Comparison of ENCODE assay signal across 1 cellular context in genomic region chr19:6126335-6126974, GRCh38.
A peak's percentile ranks its signal among the peaks of the same experiment; 100 is the strongest.
TF ChIP-seq lines count a peak whose summit lies in the region.

No MANE protein-coding gene starts in this region.

TF ChIP-seq in K562, 482 proteins besides CTCF, POLR2A, EP300 and RAD21 (continued from another document and continues in another):
- no peak for TF ChIP-seq MYNN (IDR thresholded peaks at IDR 0.05)
- TF ChIP-seq MYNN (CRISPR knock-in tag; IDR thresholded peaks at IDR 0.05): no peak
- no peak for TF ChIP-seq PHF8 (IDR thresholded peaks at IDR 0.05; ENCODE audit: borderline replicate concordance, low read length)
- TF ChIP-seq ZNF347 (CRISPR knock-in tag; IDR thresholded peaks at IDR 0.05; ENCODE audit: low read depth): no peak
- no peak; the same call in 1 of the 2 replicates for TF ChIP-seq BCOR (IDR thresholded peaks at IDR 0.05)
- no peak for TF ChIP-seq SRSF7 (optimal IDR thresholded peaks at IDR 0.05; ENCODE audit: low read depth, low read length)
- TF ChIP-seq ZNF551 (CRISPR knock-in tag; IDR thresholded peaks at IDR 0.05): no peak
- no peak for TF ChIP-seq PURB (CRISPR knock-in tag; IDR thresholded peaks at IDR 0.05; ENCODE audit: low read depth)
- TF ChIP-seq ZNF277 (CRISPR knock-in tag; IDR thresholded peaks at IDR 0.05; ENCODE audit: borderline replicate concordance): no peak
- no peak for TF ChIP-seq IFI16 (CRISPR knock-in tag; IDR thresholded peaks at IDR 0.05)
- TF ChIP-seq PYGO2 (tag; IDR thresholded peaks at IDR 0.05): no peak
- TF ChIP-seq SMARCC2 (IDR thresholded peaks at IDR 0.05; ENCODE audit: low read depth): no peak
- peak; percentile 75 for TF ChIP-seq SMC3 (conservative IDR thresholded peaks at IDR 0.05; ENCODE audit: insufficient read depth, low read depth, low read length)
- TF ChIP-seq ZNF785 (CRISPR knock-in tag; IDR thresholded peaks at IDR 0.05): no peak
- no peak for TF ChIP-seq PTTG1 (tag; IDR thresholded peaks at IDR 0.05; ENCODE audit: low read depth)
- no peak for TF ChIP-seq ZNF512 (tag; IDR thresholded peaks at IDR 0.05)
- no peak for TF ChIP-seq CSDE1 (IDR thresholded peaks at IDR 0.05)
- TF ChIP-seq ZNF57 (CRISPR knock-in tag; IDR thresholded peaks at IDR 0.05): no peak
- no peak for TF ChIP-seq PHTF2 (CRISPR knock-in tag; IDR thresholded peaks at IDR 0.05)
- no peak for TF ChIP-seq ZMIZ1 (IDR thresholded peaks at IDR 0.05; ENCODE audit: low read depth in 2 of 2, low read length in 2 of 2)
- peak; percentile 85; the same call in 1 of the 2 replicates for TF ChIP-seq ATF2 (CRISPR knock-in tag; IDR thresholded peaks at IDR 0.05)
- TF ChIP-seq NR2C1 (IDR thresholded peaks at IDR 0.05): no peak
- TF ChIP-seq NR2C1 (tag; IDR thresholded peaks at IDR 0.05): no peak
- no peak for TF ChIP-seq KDM5B (IDR thresholded peaks at IDR 0.05; ENCODE audit: insufficient replicate concordance, low read depth, low read length)
- no peak for TF ChIP-seq DMBX1 (CRISPR knock-in tag; IDR thresholded peaks at IDR 0.05; ENCODE audit: borderline replicate concordance)
- peak; percentile 84 for TF ChIP-seq NBN (IDR thresholded peaks at IDR 0.05; ENCODE audit: low read depth)
- TF ChIP-seq HCFC1 (IDR thresholded peaks at IDR 0.05; ENCODE audit: low read depth, low read length): peak; percentile 39; the same call in 1 of the 2 replicates
- TF ChIP-seq VEZF1 (CRISPR knock-in tag; IDR thresholded peaks at IDR 0.05): no peak
- TF ChIP-seq CC2D1A (IDR thresholded peaks at IDR 0.05): peak; percentile 88
- TF ChIP-seq MBD1 (CRISPR knock-in tag; IDR thresholded peaks at IDR 0.05): no peak
- TF ChIP-seq ZNF436 (CRISPR knock-in tag; IDR thresholded peaks at IDR 0.05): no peak
- peak; percentile 98 for TF ChIP-seq ATF7 (IDR thresholded peaks at IDR 0.05)
- TF ChIP-seq POLR3A (IDR thresholded peaks at IDR 0.05; ENCODE audit: borderline replicate concordance, extremely low read depth, insufficient read depth, insufficient read length): no peak
- TF ChIP-seq NCOA1 (IDR thresholded peaks at IDR 0.05; ENCODE audit: low read depth): no peak
- no peak for TF ChIP-seq ZNF12 (CRISPR knock-in tag; IDR thresholded peaks at IDR 0.05)
- no peak for TF ChIP-seq ZBED1 (IDR thresholded peaks at IDR 0.05)
- TF ChIP-seq E2F5 (CRISPR knock-in tag; IDR thresholded peaks at IDR 0.05): no peak
- no peak for TF ChIP-seq CBX8 (IDR thresholded peaks at IDR 0.05; ENCODE audit: borderline replicate concordance, extremely low read depth, low read depth, low read length, poor library complexity, severe bottlenecking)
- TF ChIP-seq ERF (CRISPR knock-in tag; IDR thresholded peaks at IDR 0.05): no peak
- TF ChIP-seq DACH1 (IDR thresholded peaks at IDR 0.05; ENCODE audit: partially characterized antibody): no peak
- no peak for TF ChIP-seq ZNF197 (CRISPR knock-in tag; IDR thresholded peaks at IDR 0.05; ENCODE audit: low read depth)
- no peak for TF ChIP-seq PATZ1 (CRISPR knock-in tag; IDR thresholded peaks at IDR 0.05; ENCODE audit: borderline replicate concordance)
- TF ChIP-seq CBFB (CRISPR knock-in tag; IDR thresholded peaks at IDR 0.05): no peak
- TF ChIP-seq GMEB1 (CRISPR knock-in tag; IDR thresholded peaks at IDR 0.05): no peak
- no peak for TF ChIP-seq SMAD1 (IDR thresholded peaks at IDR 0.05; ENCODE audit: low read depth, low read length, partially characterized antibody)
